26 cellular contexts compared by ENCODE assay signal in the genomic region with DNA sequence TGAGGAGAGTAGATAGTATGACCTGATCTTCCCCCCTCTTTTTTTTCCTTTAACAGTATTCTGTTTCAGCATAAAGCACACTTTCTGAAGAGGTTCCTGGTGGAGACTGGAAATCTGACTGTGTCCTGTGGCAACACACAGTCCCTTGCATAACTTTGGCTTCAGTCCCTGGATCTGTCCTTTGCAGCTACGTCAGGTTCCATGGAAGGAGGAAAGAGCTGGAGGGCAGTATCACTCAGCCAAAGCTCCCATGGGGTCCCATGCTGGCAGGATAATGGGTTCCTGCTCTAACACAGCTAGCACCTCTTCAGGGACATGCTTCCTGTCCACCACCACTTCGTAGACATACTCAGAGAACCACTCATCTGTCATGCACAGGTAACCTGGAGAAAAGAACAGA. TPM values are rescaled to one million over a fixed set of nuclear protein-coding genes. Genes with fewer than 3 reads are reported as not detected.
DNase-seq lines count a peak whose midpoint lies in the region; ATAC-seq and TF ChIP-seq lines count a peak whose summit lies in the region.
"Had no signal": no experiment of that assay in that cellular context is flagged by ENCODE, and none has a peak within 500 bp of the region (broad histone marks: within the 10 kb centered on the region; RNA-seq: fewer than 3 reads in every experiment).

No MANE protein-coding gene starts in this region.

- H3K27me3 ChIP-seq in left ventricle myocardium inferior (ENCODE audit: low read depth) (no peaks in the 10 kb centered on the region), heart right ventricle (no peaks in the 10 kb centered on the region), neuronal stem cell (ENCODE audit: control insufficient read depth in 3 of 3, insufficient read depth in 3 of 3, low read depth in 1 of 3, low read length in 3 of 3) (no peaks in the 10 kb centered on the region), thyroid gland (no peaks in the 10 kb centered on the region)
- H3K27me3 ChIP-seq: BLaER1, Peyer's patch, SJSA1 had no signal

- no peak overlapping the region for H4K8ac ChIP-seq in neuronal stem cell (ENCODE audit: low read depth, low read length)

- H2AK5ac ChIP-seq in neuronal stem cell (ENCODE audit: low read depth, low read length): no peak overlapping the region

- WGBS in heart right ventricle, 2 donors: 70 to 71% methylated on average over 2 of the region's 2 CpGs
- WGBS in neuronal stem cell (ENCODE audit: extremely low coverage in 2 of 2, insufficient read length in 2 of 2, insufficient replicate concordance in 1 of 2), 2 donors: no CpG with 5 or more reads among the region's 2 CpGs
- WGBS in thyroid gland, 2 donors: 72 to 91% methylated on average over 2 of the region's 2 CpGs

- no peak for DNase-seq in Right ventricle myocardium inferior (ENCODE audit: missing footprints)
- no peak for DNase-seq in left ventricle myocardium inferior
- peak in 1 of 2 donors; percentile 34 for DNase-seq in heart right ventricle
- no peak for DNase-seq in neuronal stem cell (ENCODE audit: low spot score)
- DNase-seq in thyroid gland: peak; percentile 8 to 9
- no peak for DNase-seq in stimulated activated naive CD4-positive, alpha-beta T cell treated with Interleukin-2 at 50 U/mL for 16 hours (lab: John Stamatoyannopoulos, UW)
- DNase-seq in activated effector memory CD4-positive, alpha-beta T cell treated with anti-CD3 and anti-CD28 coated beads, Interleukin-2, amount 50 U/mL, for 16 hours: no peak
- DNase-seq in CD1c-positive myeloid dendritic cell (ENCODE audit: extremely low spot score): no peak
- DNase-seq: ACHN; CD4-positive, alpha-beta memory T cell; DMS 273 treated with DMSO at 0.1 percent for 48 hours; DMS79 treated with DMSO at 0.1 percent for 48 hours; H9; HFFc6; MV-4-11; NCI-H1105 treated with DMSO at 0.1 percent for 48 hours; NCI-H2029 treated with DMSO at 0.1 percent for 48 hours; NCI-H524; NCI-H774; Peyer's patch had no signal

- H2BK5ac ChIP-seq in neuronal stem cell (ENCODE audit: low read length): no peak overlapping the region

- H2BK120ac ChIP-seq in neuronal stem cell (ENCODE audit: low read depth, low read length): no peak overlapping the region

- no peak overlapping the region for H2BK15ac ChIP-seq in neuronal stem cell (ENCODE audit: low read length)

- no peaks in the 10 kb centered on the region for H3K79me1 ChIP-seq in neuronal stem cell (ENCODE audit: low read depth, low read length)

- intact Hi-C loops in Right ventricle myocardium inferior (cut with DNase I) (no loop called here), left ventricle myocardium inferior (cut with micrococcal nuclease) (no loop called here), heart right ventricle (cut with DNase I) (no loop called here), thyroid gland (cut with DNase I) (no loop called here)

- H2AFZ ChIP-seq in neuronal stem cell (ENCODE audit: low read length): no peak overlapping the region

- no peak overlapping the region for H2BK12ac ChIP-seq in neuronal stem cell (ENCODE audit: low read length)

- no peaks in the 10 kb centered on the region for H3K9me3 ChIP-seq in left ventricle myocardium inferior (replicated peaks)
- H3K9me3 ChIP-seq in heart right ventricle: no peaks in the 10 kb centered on the region
- no peaks in the 10 kb centered on the region for H3K9me3 ChIP-seq in neuronal stem cell (replicated peaks in 1 of 2; ENCODE audit: control insufficient read depth in 2 of 2, insufficient read depth in 1 of 2, low read depth in 1 of 2, low read length in 2 of 2)
- H3K9me3 ChIP-seq in thyroid gland: no peaks in the 10 kb centered on the region
- H3K9me3 ChIP-seq: BLaER1, Caco-2, Peyer's patch, SJSA1 had no signal

- H3K27ac ChIP-seq in left ventricle myocardium inferior (replicated peaks) (no peak overlapping the region), heart right ventricle (no peak overlapping the region), neuronal stem cell (replicated peaks; ENCODE audit: low read length) (no peak overlapping the region), thyroid gland (no peak overlapping the region)
- H3K27ac ChIP-seq: 22Rv1, BLaER1, KMS-11, Peyer's patch, SJSA1 had no signal

- H3K4me1 ChIP-seq in left ventricle myocardium inferior (peaks cover 13% of the 10 kb centered on the region), heart right ventricle (peaks cover 0 to 12% (median 0%) of the 10 kb centered on the region in 9 donors), neuronal stem cell (ENCODE audit: control insufficient read depth in 2 of 2, insufficient read depth in 1 of 2, low read depth in 1 of 2, low read length in 2 of 2) (no peaks in the 10 kb centered on the region), thyroid gland (no peaks in the 10 kb centered on the region)
- H3K4me1 ChIP-seq: BLaER1, Peyer's patch, SJSA1 had no signal

- H3K36me3 ChIP-seq in left ventricle myocardium inferior (peaks cover 60% of the 10 kb centered on the region), heart right ventricle (peaks cover 0 to 70% (median 10%) of the 10 kb centered on the region in 9 donors), neuronal stem cell (replicated peaks in 1 of 2; ENCODE audit: control insufficient read depth in 2 of 2, insufficient read depth in 2 of 2, low read length in 2 of 2) (peaks cover 6 to 45% of the 10 kb centered on the region in 2 donors), thyroid gland (peaks cover 16 to 17% of the 10 kb centered on the region in 2 donors)

- H3K4me3 ChIP-seq in left ventricle myocardium inferior: no peak overlapping the region
- no peak overlapping the region for H3K4me3 ChIP-seq in heart right ventricle
- no peak overlapping the region for H3K4me3 ChIP-seq in neuronal stem cell (ENCODE audit: low read length in 2 of 2)
- no peak overlapping the region for H3K4me3 ChIP-seq in thyroid gland (replicated peaks in 1 of 3)
- H3K4me3 ChIP-seq: BLaER1, Peyer's patch, SJSA1 had no signal

- H3K4me2 ChIP-seq in neuronal stem cell (ENCODE audit: insufficient read depth, low read length, poor library complexity, severe bottlenecking): no peak overlapping the region
- H3K4me2 ChIP-seq: BLaER1, KMS-11 had no signal

- H3K4ac ChIP-seq in neuronal stem cell (ENCODE audit: low read length): no peak overlapping the region

- no peak overlapping the region for H3K14ac ChIP-seq in neuronal stem cell (ENCODE audit: low read length)

- no peak overlapping the region for H3K18ac ChIP-seq in neuronal stem cell (ENCODE audit: low read length)

- TF ChIP-seq CTCF in left ventricle myocardium inferior (IDR thresholded peaks at IDR 0.05; ENCODE audit: borderline replicate concordance) (no peak), heart right ventricle (IDR thresholded peaks at IDR 0.05) (no peak), thyroid gland (IDR thresholded peaks at IDR 0.05) (no peak)

- H3K9ac ChIP-seq in neuronal stem cell (ENCODE audit: low read depth, low read length, poor library complexity): no peak overlapping the region
- H3K9ac ChIP-seq: BLaER1, KMS-11 had no signal

- peak; percentile 84 for ATAC-seq in Right ventricle myocardium inferior
- ATAC-seq in heart right ventricle: peak in 7 of 8 donors; percentile 34 to 93 (median 69)

- peak overlapping the region; percentile 13 for H3K23ac ChIP-seq in neuronal stem cell (ENCODE audit: low read depth, low read length, poor library complexity)

- H4K91ac ChIP-seq in neuronal stem cell (ENCODE audit: low read depth, low read length, poor library complexity): no peak overlapping the region

- no peak for TF ChIP-seq POLR2A in thyroid gland (IDR thresholded peaks at IDR 0.05)

RNA-seq across cellular contexts. Expression of a gene that starts 13.3 kb away (rescaled TPM):
- total RNA-seq in Right ventricle myocardium inferior: 0.22 TPM
- 0.33 TPM for total RNA-seq in left ventricle myocardium inferior
- total RNA-seq in heart right ventricle: under 1 TPM in 9 of 10 donors, not detected in 1; 0.13 to 0.71 (median 0.28) TPM
- under 1 TPM; 0.29 to 0.52 TPM for polyA plus RNA-seq in heart right ventricle
- polyA plus RNA-seq in neuronal stem cell (2013, experiment 1 of 2): 0.06 TPM
- 0.12 TPM for polyA plus RNA-seq in neuronal stem cell (2013, experiment 2 of 2)
- 1 to 10 TPM in 1 of 4 donors, under 1 TPM in 3; under 0.01 to 4.9 (median 0.20) TPM for total RNA-seq in thyroid gland
- total RNA-seq: CD4-positive, alpha-beta memory T cell; HFFc6; HT1080; SJSA1 had no signal
- polyA plus RNA-seq: CD4-positive, alpha-beta memory T cell had no signal

RNA-seq across cellular contexts. Expression of a gene that starts 43.0 kb away (rescaled TPM):
- total RNA-seq in Right ventricle myocardium inferior: 13.8 TPM
- total RNA-seq in left ventricle myocardium inferior: 14.9 TPM
- total RNA-seq in heart right ventricle: 10 to 100 TPM; 13.7 to 22.2 (median 15.9) TPM
- polyA plus RNA-seq in heart right ventricle: 10 to 100 TPM in 1 of 2 donors, 1 to 10 TPM in 1; 9.6 to 16.5 TPM
- polyA plus RNA-seq in neuronal stem cell (2013, experiment 1 of 2): 63.0 TPM
- polyA plus RNA-seq in neuronal stem cell (2013, experiment 2 of 2): 62.7 TPM
- 10 to 100 TPM; 17.5 to 31.7 (median 27.1) TPM for total RNA-seq in thyroid gland

Comparison
In these comparisons a context has a peak if more than half of its experiments do, and no peak if none do; other contexts are left out.
1. DNase-seq: peak in thyroid gland (2 of 2); none in Right ventricle myocardium inferior (single experiment), left ventricle myocardium inferior (single experiment), neuronal stem cell (single experiment), stimulated activated naive CD4-positive, alpha-beta T cell treated with Interleukin-2 at 50 U/mL for 16 hours (single experiment), activated effector memory CD4-positive, alpha-beta T cell treated with anti-CD3 and anti-CD28 coated beads, Interleukin-2, amount 50 U/mL, for 16 hours (single experiment) and CD1c-positive myeloid dendritic cell (single experiment).